12 cellular contexts compared by ENCODE assay signal in genomic region chr7:100400656-100401055, GRCh38. TPM values are rescaled to one million over a fixed set of nuclear protein-coding genes. Genes with fewer than 3 reads are reported as not detected.
DNase-seq lines count a peak whose midpoint lies in the region; ATAC-seq and TF ChIP-seq lines count a peak whose summit lies in the region.
"Had no signal": no experiment of that assay in that cellular context is flagged by ENCODE, and none has a peak within 500 bp of the region (broad histone marks: within the 10 kb centered on the region; RNA-seq: fewer than 3 reads in every experiment).

No MANE protein-coding gene starts in this region.

- no peak for DNase-seq in AG04450 (ENCODE audit: low read depth, low spot score)
- peak in 1 of 2 donors; percentile 22 for DNase-seq in foreskin fibroblast
- DNase-seq in activated gamma-delta T cell treated with Interleukin-2 at 50 U/mL for 16 hours: no peak
- no peak for DNase-seq in activated effector memory CD4-positive, alpha-beta T cell treated with Interleukin-2 at 50 U/mL for 16 hours
- DNase-seq in colonic mucosa: no peak
- DNase-seq: effector memory CD8-positive, alpha-beta T cell; left cardiac atrium; NCI-H146 had no signal

- intact Hi-C loops in colonic mucosa (cut with DNase I): no loop called here

- H3K4me1 ChIP-seq in colonic mucosa: no peaks in the 10 kb centered on the region
- H3K4me1 ChIP-seq: right atrium auricular region had no signal

- no peak overlapping the region for H3K9ac ChIP-seq in colonic mucosa (ENCODE audit: low read depth in 2 of 2, low read length in 2 of 2)

- no peaks in the 10 kb centered on the region for H3K36me3 ChIP-seq in colonic mucosa

- TF ChIP-seq CTCF in AG04450 (IDR thresholded peaks at IDR 0.05; ENCODE audit: low read depth, low read length) (0 out of 2 replicates have a peak, but pooled peaks have one; percentile 12), GM12873 (IDR thresholded peaks at IDR 0.05; ENCODE audit: insufficient read depth, low read depth, low read length, missing control alignments) (peak; percentile 2), foreskin fibroblast (IDR thresholded peaks at IDR 0.05; ENCODE audit: low read depth, low read length) (peak; percentile 8), colonic mucosa (IDR thresholded peaks at IDR 0.05) (no peak)

- H3K9me3 ChIP-seq in AG04450 (ENCODE audit: control insufficient read depth, insufficient read depth, low read length): no peaks in the 10 kb centered on the region
- no peaks in the 10 kb centered on the region for H3K9me3 ChIP-seq in colonic mucosa
- H3K9me3 ChIP-seq: right atrium auricular region had no signal

- H3K4me3 ChIP-seq in AG04450 (ENCODE audit: low read depth, low read length): no peak overlapping the region
- H3K4me3 ChIP-seq in foreskin fibroblast (ENCODE audit: low read depth in 1 of 2, low read length in 2 of 2): no peak overlapping the region
- H3K4me3 ChIP-seq in colonic mucosa: no peak overlapping the region
- H3K4me3 ChIP-seq: right atrium auricular region had no signal

- H3K27ac ChIP-seq in AG04450 (ENCODE audit: low read depth, low read length) (no peak overlapping the region), colonic mucosa (no peak overlapping the region)
- H3K27ac ChIP-seq: right atrium auricular region had no signal

- peak; percentile 76 for ATAC-seq in SK-N-SH treated with all-trans-retinoic acid at 6 μM for 48 hours
- no peak for ATAC-seq in HG03175 (IDR thresholded peaks at IDR 0.05; ENCODE audit: unreplicated experiment)
- ATAC-seq: effector memory CD8-positive, alpha-beta T cell; left cardiac atrium had no signal

- H3K27me3 ChIP-seq in AG04450 (ENCODE audit: control insufficient read depth, insufficient read depth, low read length) (peaks cover 30% of the 10 kb centered on the region), colonic mucosa (no peaks in the 10 kb centered on the region)
- H3K27me3 ChIP-seq: right atrium auricular region had no signal

- CTCF ChIA-PET in AG04450 (lab: Charles Lee): interaction anchor here (0.6 kb wide), 1 partner anchor 82 kb away, joined by 3 read pairs; no protein-coding TSS in a partner anchor

- POLR2A ChIA-PET in AG04450 (lab: Yijun Ruan, JAX): no interaction called here

TF ChIP-seq in SK-N-SH treated with all-trans-retinoic acid at 6 μM for 48 hours, 23 proteins besides CTCF, POLR2A, EP300 and RAD21 (continues in another document):
- TF ChIP-seq OSR1 (CRISPR knock-in tag; IDR thresholded peaks at IDR 0.05) (no peak), SNAI2 (CRISPR knock-in tag; IDR thresholded peaks at IDR 0.05) (no peak), ISL1 (CRISPR knock-in tag; IDR thresholded peaks at IDR 0.05) (no peak), TSHZ2 (CRISPR knock-in tag; IDR thresholded peaks at IDR 0.05) (no peak), ZNF70 (CRISPR knock-in tag; IDR thresholded peaks at IDR 0.05) (no peak), ZFP30 (CRISPR knock-in tag; IDR thresholded peaks at IDR 0.05) (no peak), CSRNP3 (CRISPR knock-in tag; IDR thresholded peaks at IDR 0.05) (no peak), PATZ1 (CRISPR knock-in tag; IDR thresholded peaks at IDR 0.05; ENCODE audit: borderline replicate concordance) (no peak), POU6F1 (CRISPR knock-in tag; IDR thresholded peaks at IDR 0.05; ENCODE audit: borderline replicate concordance, low read depth) (no peak), TCF4 (CRISPR knock-in tag; IDR thresholded peaks at IDR 0.05; ENCODE audit: borderline replicate concordance) (no peak), CREB5 (CRISPR knock-in tag; IDR thresholded peaks at IDR 0.05; ENCODE audit: low read depth) (no peak), GLIS3 (CRISPR knock-in tag; IDR thresholded peaks at IDR 0.05) (no peak)

RNA-seq across cellular contexts. Expression of gene PILRA, which starts 27.4 kb away (rescaled TPM):
- 0.30 and 0.37 TPM in 2 replicates for polyA plus RNA-seq in AG04450 (2011; rRNA removed)
- polyA minus RNA-seq in AG04450 (2011; rRNA and poly(A)+ RNA removed): 0.41 TPM in 1 of 2 replicates, not detected in the other
- 1 to 10 TPM; 1.2 to 3.1 TPM for total RNA-seq in colonic mucosa

RNA-seq across cellular contexts. Expression of gene ZCWPW1, which starts 27.8 kb away (rescaled TPM):
- 0.89 and 1.5 TPM in 2 replicates for polyA plus RNA-seq in AG04450 (2011; rRNA removed)
- 0.83 and 0.97 TPM in 2 replicates for polyA minus RNA-seq in AG04450 (2011; rRNA and poly(A)+ RNA removed)
- 1 to 10 TPM; 1.1 to 1.3 TPM for total RNA-seq in colonic mucosa

RNA-seq across cellular contexts. Expression of gene MEPCE, which starts 29.0 kb away (rescaled TPM):
- 9.1 and 10.1 TPM in 2 replicates for polyA plus RNA-seq in AG04450 (2011; rRNA removed)
- polyA minus RNA-seq in AG04450 (2011; rRNA and poly(A)+ RNA removed): 15.6 and 19.4 TPM in 2 replicates
- 10 to 100 TPM; 27.2 to 39.1 TPM for total RNA-seq in colonic mucosa

RNA-seq across cellular contexts. Expression of gene PPP1R35, which starts 35.6 kb away (rescaled TPM):
- 7.5 and 11.8 TPM in 2 replicates for polyA plus RNA-seq in AG04450 (2011; rRNA removed)
- 6.5 and 8.6 TPM in 2 replicates for polyA minus RNA-seq in AG04450 (2011; rRNA and poly(A)+ RNA removed)
- 10 to 100 TPM; 38.8 to 50.5 TPM for total RNA-seq in colonic mucosa

RNA-seq across cellular contexts. Expression of gene PILRB, which starts 42.7 kb away (rescaled TPM):
- polyA plus RNA-seq in AG04450 (2011; rRNA removed): 6.6 and 7.0 TPM in 2 replicates
- polyA minus RNA-seq in AG04450 (2011; rRNA and poly(A)+ RNA removed): 4.9 and 7.0 TPM in 2 replicates
- 10 to 100 TPM; 18.2 to 57.9 TPM for total RNA-seq in colonic mucosa
